24 cellular contexts compared by ENCODE assay signal in the genomic region with DNA sequence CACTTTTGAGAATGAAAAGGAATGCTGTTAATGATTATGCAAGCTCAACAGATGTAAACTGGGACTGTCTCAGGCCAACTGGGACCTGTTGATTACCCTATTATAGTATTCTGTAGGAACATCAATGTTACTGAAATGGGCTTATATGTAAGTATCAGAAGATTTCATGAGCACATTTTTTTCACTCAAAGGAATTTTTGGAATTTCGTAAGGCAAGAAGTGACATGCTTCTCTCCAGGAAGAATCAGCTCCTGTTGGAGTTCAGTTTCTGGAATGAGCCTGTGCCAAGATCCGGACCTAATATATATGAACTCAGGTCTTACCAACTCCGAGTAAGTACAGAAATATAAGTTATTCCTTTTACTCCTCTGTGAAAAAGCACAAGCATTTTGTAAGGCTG. TPM values are rescaled to one million over a fixed set of nuclear protein-coding genes. Genes with fewer than 3 reads are reported as not detected.
A peak's percentile ranks its signal among the peaks of the same experiment; 100 is the strongest.
DNase-seq lines count a peak whose midpoint lies in the region; ATAC-seq, FAIRE-seq and TF ChIP-seq lines count a peak whose summit lies in the region.
"Had no signal": no experiment of that assay in that cellular context is flagged by ENCODE, and none has a peak within 500 bp of the region (broad histone marks: within the 10 kb centered on the region; RNA-seq: fewer than 3 reads in every experiment).

No MANE protein-coding gene starts in this region.

- CTCF ChIA-PET in RWPE1 (lab: Yijun Ruan, JAX): interaction anchor here (0.7 to 1.2 kb wide), 3 partner anchors 18 to 342 kb away, joined by 3 read pairs; no protein-coding TSS in a partner anchor

- FAIRE-seq in bronchial epithelial cell (lab: Jason Lieb, UNC): no peak
- FAIRE-seq: GM12878, GM18507, GM19239 had no signal

- POLR2A ChIA-PET in RWPE1 (lab: Yijun Ruan, JAX; ENCODE audit: low non-redundant PET): interaction anchor here (1.2 kb wide), 1 partner anchor 67 kb away, joined by 3 read pairs; the partner anchor contains the start of gene PSPH

- TF ChIP-seq CTCF in RWPE1 (conservative IDR thresholded peaks at IDR 0.05; ENCODE audit: low read depth) (no peak), bronchial epithelial cell (IDR thresholded peaks at IDR 0.05; ENCODE audit: insufficient read depth, low read length, severe bottlenecking) (no peak), GM13977 (IDR thresholded peaks at IDR 0.05; ENCODE audit: extremely low read depth, insufficient read depth, missing control alignments) (no peak)

- H3K4me3 ChIP-seq in bronchial epithelial cell (ENCODE audit: low read depth, low read length): no peak overlapping the region
- H3K4me3 ChIP-seq: BLaER1, GM12878, GM23338 had no signal

- no peaks in the 10 kb centered on the region for H3K27me3 ChIP-seq in bronchial epithelial cell (ENCODE audit: control insufficient read depth, insufficient read depth, low read length)
- H3K27me3 ChIP-seq: BLaER1 had no signal

- in situ Hi-C loops in GM13977 (cut with MboI; ENCODE audit: low pct_unique_long_range_greater_than_20kb, low sequenced_read_pairs, unreplicated experiment): no loop called here

- peak; percentile 25 for DNase-seq in EH (ENCODE audit: low read depth)
- DNase-seq in RWPE1 (ENCODE audit: low spot score): peak; percentile 53
- DNase-seq in bronchial epithelial cell (ENCODE audit: low read depth): peak; percentile 70
- peak; percentile 16 for DNase-seq in kidney tubule cell (ENCODE audit: low spot score)
- DNase-seq in NCI-H187 treated with DMSO at 0.1 percent for 48 hours (lab: John Stamatoyannopoulos, UW): no peak
- no peak for DNase-seq in GM13977 (ENCODE audit: low spot score)
- DNase-seq in stimulated activated CD4-positive, alpha-beta T cell treated with anti-CD3 and anti-CD28 coated beads, Interleukin-15, amount 100 ng/mL, for 24 hours: no peak
- DNase-seq: Caco-2; CD4-positive, CD25-positive, alpha-beta regulatory T cell; CD8-positive, alpha-beta T cell; DMS153; DND-41; EL; GDM1; H9; HFFc6 had no signal

- peaks cover 23% of the 10 kb centered on the region for H3K36me3 ChIP-seq in bronchial epithelial cell (ENCODE audit: control insufficient read depth, insufficient read depth, low read length)

- ATAC-seq in GM19351 (IDR thresholded peaks at IDR 0.05; ENCODE audit: unreplicated experiment): no peak
- ATAC-seq: CD8-positive, alpha-beta T cell; GM12878; GM23338; HCT116 had no signal

- H3K27ac ChIP-seq in RWPE1: no peak overlapping the region
- H3K27ac ChIP-seq: BLaER1, C4-2B had no signal

RNA-seq across cellular contexts. Expression of gene NIPSNAP2, which starts 19.2 kb away (rescaled TPM):
- 54.4 and 65.3 TPM in 2 replicates for total RNA-seq in bronchial epithelial cell

RNA-seq across cellular contexts. Expression of gene MRPS17, which starts 31.9 kb away (rescaled TPM):
- total RNA-seq in bronchial epithelial cell: 29.1 and 32.4 TPM in 2 replicates

Comparison
In these comparisons a context has a peak if more than half of its experiments do, and no peak if none do; other contexts are left out.
1. DNase-seq: peak in EH (single experiment), RWPE1 (single experiment), bronchial epithelial cell (single experiment) and kidney tubule cell (single experiment); none in NCI-H187 treated with DMSO at 0.1 percent for 48 hours (single experiment), GM13977 (single experiment) and stimulated activated CD4-positive, alpha-beta T cell treated with anti-CD3 and anti-CD28 coated beads, Interleukin-15, amount 100 ng/mL, for 24 hours (single experiment).